In the genomic region with DNA sequence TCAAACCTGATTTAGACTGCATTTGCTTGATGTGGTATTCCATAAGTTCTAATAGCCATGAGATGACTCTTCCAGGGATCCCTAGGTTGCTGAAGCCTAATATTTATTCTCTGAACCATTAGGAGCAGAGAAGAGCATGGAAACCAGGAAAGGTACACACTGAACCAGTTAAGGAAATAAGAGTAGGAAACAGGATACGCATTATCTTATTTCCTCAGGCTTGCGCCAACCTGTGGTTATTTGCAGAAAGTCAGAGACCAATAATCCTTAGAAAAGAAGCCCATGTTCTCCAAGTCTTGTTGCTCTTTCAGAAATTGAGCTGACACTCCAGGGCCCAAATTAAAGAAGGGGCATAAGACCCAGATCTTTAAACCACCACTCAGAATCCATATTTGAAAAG, we compare ENCODE assay signal across 23 cellular contexts. TPM values are rescaled to one million over a fixed set of nuclear protein-coding genes. Genes with fewer than 3 reads are reported as not detected.
DNase-seq lines count a peak whose midpoint lies in the region; ATAC-seq and TF ChIP-seq lines count a peak whose summit lies in the region.
"Had no signal": no experiment of that assay in that cellular context is flagged by ENCODE, and none has a peak within 500 bp of the region (broad histone marks: within the 10 kb centered on the region; RNA-seq: fewer than 3 reads in every experiment).

No MANE protein-coding gene starts in this region.

- no peak for TF ChIP-seq POLR2A in prostate gland (IDR thresholded peaks at IDR 0.05)

- H2AFZ ChIP-seq in PC-9, result no peak overlapping the region
- H2AFZ ChIP-seq in SK-N-SH (ENCODE audit: low read depth), result no peak overlapping the region

- no peaks in the 10 kb centered on the region for H3K9me3 ChIP-seq in CD8-positive, alpha-beta T cell (ENCODE audit: low read length)
- H3K9me3 ChIP-seq in PC-9 (ENCODE audit: insufficient read depth, low read depth) (no peaks in the 10 kb centered on the region), prostate gland (no peaks in the 10 kb centered on the region), SK-N-SH (no peaks in the 10 kb centered on the region)
- H3K9me3 ChIP-seq: Peyer's patch, tibial nerve had no signal

- no peaks in the 10 kb centered on the region for H4K20me1 ChIP-seq in PC-9 (ENCODE audit: insufficient read depth)
- no peaks in the 10 kb centered on the region for H4K20me1 ChIP-seq in SK-N-SH (ENCODE audit: insufficient read depth)

- no peak overlapping the region for H3K4me3 Mint-ChIP-seq in CD8-positive, alpha-beta T cell
- H3K4me3 Mint-ChIP-seq in osteocyte (ENCODE audit: unreplicated experiment), result no peak overlapping the region
- H3K4me3 Mint-ChIP-seq: activated T-cell treated with anti-CD3 and anti-CD28 coated beads, Interleukin-2, amount 50 U/mL, for 4 hours; CD14-positive monocyte had no signal

- no peaks in the 10 kb centered on the region for H3K9me3 Mint-ChIP-seq in CD8-positive, alpha-beta T cell
- H3K9me3 Mint-ChIP-seq in osteocyte (ENCODE audit: unreplicated experiment), result no peaks in the 10 kb centered on the region
- H3K9me3 Mint-ChIP-seq: activated T-cell treated with anti-CD3 and anti-CD28 coated beads, Interleukin-2, amount 50 U/mL, for 4 hours; CD14-positive monocyte had no signal

- CTCF ChIA-PET in CD8-positive, alpha-beta T cell (lab: Charles Lee), result interaction anchor here (1.6 kb wide), 1 partner anchor 210 kb away, joined by 3 read pairs; no protein-coding TSS in a partner anchor
- CTCF ChIA-PET in PC-9 (lab: Charles Lee) (no interaction called here), SK-N-SH (lab: Yijun Ruan, JAX) (interaction anchor here (1.4 kb wide), 1 partner anchor 16 kb away, joined by 6 read pairs; no protein-coding TSS in a partner anchor)

- no peaks in the 10 kb centered on the region for H3K27me3 ChIP-seq in CD8-positive, alpha-beta T cell (ENCODE audit: insufficient read depth, low read length)
- H3K27me3 ChIP-seq in PC-9 (ENCODE audit: insufficient read depth, low read depth), result no peaks in the 10 kb centered on the region
- no peaks in the 10 kb centered on the region for H3K27me3 ChIP-seq in prostate gland (replicated peaks; ENCODE audit: insufficient read depth)
- H3K27me3 ChIP-seq in SK-N-SH (ENCODE audit: insufficient read depth), result no peaks in the 10 kb centered on the region
- H3K27me3 ChIP-seq: Peyer's patch, tibial nerve had no signal

- no peak for TF ChIP-seq CTCF in CD8-positive, alpha-beta T cell (IDR thresholded peaks at IDR 0.05)
- TF ChIP-seq CTCF in PC-9 (conservative IDR thresholded peaks at IDR 0.05) (no peak), osteocyte (IDR thresholded peaks at IDR 0.05) (no peak), prostate gland (IDR thresholded peaks at IDR 0.05) (no peak), SK-N-SH (IDR thresholded peaks at IDR 0.05) (no peak)

- H3K4me3 ChIP-seq in CD8-positive, alpha-beta T cell (ENCODE audit: low read depth, low read length), result no peak overlapping the region
- H3K4me3 ChIP-seq in PC-9 (no peak overlapping the region), prostate gland (no peak overlapping the region), SK-N-SH (ENCODE audit: low read depth in 2 of 2, low read length in 1 of 2) (no peak overlapping the region)
- H3K4me3 ChIP-seq: coronary artery, Peyer's patch, tibial nerve had no signal

- H3K36me3 ChIP-seq in CD8-positive, alpha-beta T cell (ENCODE audit: insufficient read depth, low read length), result no peaks in the 10 kb centered on the region
- H3K36me3 ChIP-seq in PC-9 (ENCODE audit: low read depth) (no peaks in the 10 kb centered on the region), prostate gland (no peaks in the 10 kb centered on the region), SK-N-SH (replicated peaks in 1 of 2; ENCODE audit: control insufficient read depth in 1 of 2, insufficient read depth in 2 of 2, low read length in 1 of 2) (peaks cover 8 to 10% of the 10 kb centered on the region in 2 experiments)
- H3K36me3 ChIP-seq: Peyer's patch had no signal

- no peaks in the 10 kb centered on the region for H3K4me1 ChIP-seq in CD8-positive, alpha-beta T cell (ENCODE audit: insufficient read depth, low read length)
- peaks cover 10% of the 10 kb centered on the region for H3K4me1 ChIP-seq in PC-9 (replicated peaks; ENCODE audit: insufficient read depth)
- H3K4me1 ChIP-seq in prostate gland (replicated peaks), result peaks cover 7% of the 10 kb centered on the region
- H3K4me1 ChIP-seq in SK-N-SH (ENCODE audit: control insufficient read depth in 1 of 2, insufficient read depth in 2 of 2, low read depth in 1 of 2, low read length in 1 of 2), result peaks cover 0 to 17% of the 10 kb centered on the region in 2 experiments; a peak in 2 of 4 replicates
- H3K4me1 ChIP-seq: Peyer's patch had no signal

- H3K36me3 Mint-ChIP-seq in CD8-positive, alpha-beta T cell, result peaks cover 11% of the 10 kb centered on the region
- H3K36me3 Mint-ChIP-seq in osteocyte (ENCODE audit: unreplicated experiment), result no peaks in the 10 kb centered on the region

- intact Hi-C loops in CD8-positive, alpha-beta T cell (cut with DNase I, micrococcal nuclease), result no loop called here
- intact Hi-C loops in PC-9 (cut with micrococcal nuclease; ENCODE audit: unreplicated experiment), result no loop called here
- intact Hi-C loops in prostate gland (cut with DNase I), result no loop called here

- no peak for TF ChIP-seq RAD21 in SK-N-SH (IDR thresholded peaks at IDR 0.05; ENCODE audit: low read length)

- POLR2A ChIA-PET in CD8-positive, alpha-beta T cell (lab: Charles Lee), result no interaction called here
- POLR2A ChIA-PET in PC-9 (lab: Charles Lee; ENCODE audit: unreplicated experiment), result no interaction called here
- POLR2A ChIA-PET in SK-N-SH (lab: Yijun Ruan, JAX), result no interaction called here

- H3K27ac ChIP-seq in CD8-positive, alpha-beta T cell (ENCODE audit: low read depth, low read length), result no peak overlapping the region
- peak overlapping the region; percentile 47; the same call in 1 of the 2 replicates for H3K27ac ChIP-seq in PC-9
- H3K27ac ChIP-seq in epithelial cell of prostate, result peak overlapping the region; percentile 45
- H3K27ac ChIP-seq in prostate gland, result no peak overlapping the region
- H3K27ac ChIP-seq in SK-N-SH (ENCODE audit: low read depth in 2 of 2, low read length in 1 of 2), result peak overlapping the region in 1 of 2 experiments; percentile 88; a peak in 1 of 4 replicates

- 55% methylated on average over 2 of the region's 2 CpGs for WGBS in prostate gland
- WGBS in SK-N-SH (ENCODE audit: low lambda C conversion rate), result 94% methylated on average over 2 of the region's 2 CpGs

- no peaks in the 10 kb centered on the region for H3K27me3 Mint-ChIP-seq in CD8-positive, alpha-beta T cell (ENCODE audit: low read depth)
- H3K27me3 Mint-ChIP-seq in osteocyte (ENCODE audit: unreplicated experiment), result no peaks in the 10 kb centered on the region

- peaks cover 4% of the 10 kb centered on the region for H3K4me1 Mint-ChIP-seq in CD8-positive, alpha-beta T cell (ENCODE audit: low read depth)
- H3K4me1 Mint-ChIP-seq in osteocyte (ENCODE audit: unreplicated experiment), result peaks cover 33% of the 10 kb centered on the region

- H3K4me2 ChIP-seq in PC-9 (no peak overlapping the region), SK-N-SH (no peak overlapping the region)

- BruUV-seq in PC-9 (replicated peaks; lab: Mats Ljungman, UMichigan), result no TSS peak

- DNase-seq in CD8-positive, alpha-beta T cell, result no peak
- DNase-seq in PC-9, result no peak
- no peak for DNase-seq in epithelial cell of prostate (ENCODE audit: low read depth, low spot score)
- DNase-seq in osteocyte (ENCODE audit: extremely low spot score, unreplicated experiment), result no peak
- DNase-seq in prostate gland (ENCODE audit: low spot score), result no peak
- no peak for DNase-seq in activated CD4-positive, alpha-beta T cell treated with anti-CD3 and anti-CD28 coated beads, Interleukin-2, amount 50 U/mL, for 48 hours
- no peak for DNase-seq in SK-N-SH
- DNase-seq: activated naive CD4-positive, alpha-beta T cell treated with Interleukin-2 at 50 U/mL for 16 hours; activated T-cell treated with anti-CD3 and anti-CD28 coated beads, Interleukin-2, amount 50 U/mL, for 4 hours; EL; head of caudate nucleus; KG1; NCI-H146; NCI-H510A; occipital lobe; Peyer's patch; stimulated activated CD4-positive, alpha-beta T cell treated with anti-CD3 and anti-CD28 coated beads, Interleukin-4, amount 100 ng/mL, for 24 hours; stimulated activated naive CD4-positive, alpha-beta T cell treated with Interleukin-2 at 50 U/mL for 16 hours; T-helper 1 cell had no signal

- H3F3A ChIP-seq in PC-9 (ENCODE audit: insufficient read depth, low read depth) (peaks cover 13% of the 10 kb centered on the region), SK-N-SH (replicated peaks; ENCODE audit: insufficient read depth) (peaks cover 31% of the 10 kb centered on the region)

- no peak for ATAC-seq in CD8-positive, alpha-beta T cell
- ATAC-seq in HG03159 (IDR thresholded peaks at IDR 0.05; ENCODE audit: unreplicated experiment), result no peak
- ATAC-seq: activated T-cell treated with anti-CD3 and anti-CD28 coated beads, Interleukin-2, amount 50 U/mL, for 4 hours had no signal

- H3K9ac ChIP-seq in SK-N-SH, result no peak overlapping the region

- no peaks in the 10 kb centered on the region for H3K79me2 ChIP-seq in PC-9 (ENCODE audit: low read depth)
- 0 out of 2 replicates have a peak, but pooled peaks cover 4% of the 10 kb centered on the region for H3K79me2 ChIP-seq in SK-N-SH (ENCODE audit: insufficient read depth)

- H3K27ac Mint-ChIP-seq in CD8-positive, alpha-beta T cell, result peak overlapping the region; percentile 20
- peak overlapping the region; percentile 95 for H3K27ac Mint-ChIP-seq in osteocyte (ENCODE audit: unreplicated experiment)

- no peak for TF ChIP-seq EP300 in SK-N-SH (IDR thresholded peaks at IDR 0.05; ENCODE audit: borderline replicate concordance in 1 of 2, low read depth in 1 of 2, low read length in 1 of 2)

- H3K9me2 ChIP-seq in PC-9 (ENCODE audit: insufficient read depth) (no peaks in the 10 kb centered on the region), SK-N-SH (no peaks in the 10 kb centered on the region)

RNA-seq across cellular contexts. Expression of gene SMUG1, which starts 41.8 kb away (rescaled TPM):
- 1 to 10 TPM; 2.5 to 2.9 TPM for total RNA-seq in CD8-positive, alpha-beta T cell
- total RNA-seq in PC-9 (2021) (37.8 and 53.7 TPM in 2 replicates), osteocyte (33.8 and 34.5 TPM in 2 replicates), prostate gland (10 to 100 TPM; 51.7 to 54.9 TPM)
- polyA plus RNA-seq in SK-N-SH (2012; rRNA removed), result 61.3 and 78.4 TPM in 2 replicates
- 42.3 and 50.3 TPM in 2 replicates for polyA plus RNA-seq in SK-N-SH (2012; cell fraction: cytosol; rRNA removed)
- polyA plus RNA-seq in SK-N-SH (2012; cell fraction: nucleus; rRNA removed), result 113 and 138 TPM in 2 replicates

RNA-seq across cellular contexts. Expression of gene CBX5, which starts 49.4 kb away (rescaled TPM):
- 10 to 100 TPM; 26.1 to 26.7 TPM for total RNA-seq in CD8-positive, alpha-beta T cell
- total RNA-seq in PC-9 (2021), result 108 and 154 TPM in 2 replicates
- total RNA-seq in osteocyte, result 98.1 and 104 TPM in 2 replicates
- 10 to 100 TPM; 49.9 to 52.8 TPM for total RNA-seq in prostate gland
- polyA plus RNA-seq in SK-N-SH (2012; rRNA removed), result 11.6 and 14.1 TPM in 2 replicates
- 15.2 and 17.9 TPM in 2 replicates for polyA plus RNA-seq in SK-N-SH (2012; cell fraction: cytosol; rRNA removed)
- polyA plus RNA-seq in SK-N-SH (2012; cell fraction: nucleus; rRNA removed), result 8.3 and 12.6 TPM in 2 replicates

RNA-seq across cellular contexts. Expression of gene HNRNPA1, which starts 50.0 kb away (rescaled TPM):
- total RNA-seq in CD8-positive, alpha-beta T cell, result 1,000 to 10,000 TPM; 1,967 to 1,977 TPM
- total RNA-seq in PC-9 (2021) (1,116 and 1,137 TPM in 2 replicates), osteocyte (792 and 819 TPM in 2 replicates), prostate gland (100 to 1,000 TPM; 419 to 726 TPM)
- polyA plus RNA-seq in SK-N-SH (2012; rRNA removed), result 773 and 841 TPM in 2 replicates
- polyA plus RNA-seq in SK-N-SH (2012; cell fraction: cytosol; rRNA removed), result 1,054 and 1,304 TPM in 2 replicates
- 350 and 539 TPM in 2 replicates for polyA plus RNA-seq in SK-N-SH (2012; cell fraction: nucleus; rRNA removed)

Comparison
In these comparisons a context has a peak if more than half of its experiments do, and no peak if none do; other contexts are left out.
1. H3K27ac ChIP-seq: peak in PC-9 (single experiment) and epithelial cell of prostate (single experiment); none in CD8-positive, alpha-beta T cell (single experiment) and prostate gland (0 of 2).